1 cellular context compared by ENCODE assay signal in the genomic region with DNA sequence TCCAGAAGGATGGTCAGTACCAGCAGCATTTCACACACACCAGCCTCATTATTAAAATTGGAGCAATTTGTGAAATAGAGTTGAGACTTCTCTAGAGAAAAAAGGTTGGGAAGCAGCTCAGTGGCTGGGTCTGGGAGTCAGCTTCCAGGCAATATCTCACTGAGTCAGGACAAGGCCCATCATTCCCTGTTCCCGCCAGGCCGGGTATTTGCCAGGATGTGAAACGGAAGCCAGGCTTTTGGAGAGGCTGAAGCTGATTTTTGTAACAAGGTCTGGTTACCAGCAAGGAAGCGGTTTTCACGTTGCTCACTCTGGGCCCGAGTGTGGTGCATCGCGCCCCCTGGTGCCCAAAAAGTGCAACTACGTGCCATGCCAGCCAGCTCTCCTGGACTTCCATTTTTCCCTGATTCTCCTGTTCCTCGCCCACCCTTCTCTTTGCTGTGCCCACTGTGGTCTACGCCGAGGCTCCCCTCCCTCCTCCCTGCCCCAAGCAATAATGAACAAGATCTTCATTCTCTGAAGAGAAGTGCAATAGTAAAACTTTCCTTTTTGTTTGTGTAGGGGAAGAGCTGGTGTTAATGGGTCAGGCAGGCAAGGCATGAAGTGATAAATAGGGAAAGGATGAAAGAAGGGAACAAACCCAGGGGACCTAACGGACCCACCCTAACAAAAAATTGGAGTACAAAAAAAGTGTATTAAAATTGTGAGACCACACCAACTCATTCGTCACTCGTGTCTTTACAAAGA.
TF ChIP-seq lines count a peak whose summit lies in the region.

No MANE protein-coding gene starts in this region.

TF ChIP-seq in K562, 482 proteins besides CTCF, POLR2A, EP300 and RAD21 (continued from another document and continues in another):
- TF ChIP-seq ZNF318 (IDR thresholded peaks at IDR 0.05; ENCODE audit: borderline replicate concordance in 1 of 2, low read depth in 1 of 2) (no peak), BDP1 (IDR thresholded peaks at IDR 0.05; ENCODE audit: insufficient read depth, insufficient read length) (no peak), GTF3C2 (IDR thresholded peaks at IDR 0.05; ENCODE audit: borderline replicate concordance, extremely low read depth, insufficient read length) (no peak), RNF2 (IDR thresholded peaks at IDR 0.05) (no peak), GABPA (tag; conservative IDR thresholded peaks at IDR 0.05; ENCODE audit: low read depth) (0 out of 2 replicates have a peak, but pooled peaks have one; percentile 15), XRCC4 (IDR thresholded peaks at IDR 0.05; ENCODE audit: extremely low read depth, insufficient read depth, insufficient read length) (no peak), POLR2B (IDR thresholded peaks at IDR 0.05; ENCODE audit: low read depth, partially characterized antibody) (no peak), RFX7 (CRISPR knock-in tag; IDR thresholded peaks at IDR 0.05) (no peak), PYGO2 (tag; IDR thresholded peaks at IDR 0.05) (no peak), PRMT5 (CRISPR knock-in tag; IDR thresholded peaks at IDR 0.05) (no peak), USF1 (CRISPR knock-in tag; IDR thresholded peaks at IDR 0.05) (no peak; the same call in 1 of the 2 replicates), TGIF2 (CRISPR knock-in tag; IDR thresholded peaks at IDR 0.05) (no peak), ELF1 (tag; IDR thresholded peaks at IDR 0.05) (no peak), DMBX1 (CRISPR knock-in tag; IDR thresholded peaks at IDR 0.05; ENCODE audit: borderline replicate concordance) (no peak), ZNF77 (CRISPR knock-in tag; IDR thresholded peaks at IDR 0.05) (no peak), YY1 (IDR thresholded peaks at IDR 0.05; ENCODE audit: borderline replicate concordance in 1 of 3, control insufficient read depth in 1 of 3, extremely low read depth in 1 of 3, insufficient read depth in 3 of 3, insufficient read length in 1 of 3, insufficient replicate concordance in 2 of 3, low read depth in 1 of 3, low read length in 2 of 3) (no peak), ARID3A (IDR thresholded peaks at IDR 0.05; ENCODE audit: borderline replicate concordance, low read depth, low read length) (no peak), CEBPB (tag; IDR thresholded peaks at IDR 0.05) (no peak), ZZZ3 (IDR thresholded peaks at IDR 0.05) (no peak), ZNF766 (CRISPR knock-in tag; conservative IDR thresholded peaks at IDR 0.05) (no peak), CEBPG (CRISPR knock-in tag; IDR thresholded peaks at IDR 0.05) (no peak), CEBPG (tag; conservative IDR thresholded peaks at IDR 0.05 in 1 of 2, IDR thresholded peaks at IDR 0.05 in 1 of 2) (no peak), SMARCA4 (IDR thresholded peaks at IDR 0.05) (no peak), ZNF316 (IDR thresholded peaks at IDR 0.05) (no peak), SRSF7 (optimal IDR thresholded peaks at IDR 0.05; ENCODE audit: low read depth, low read length) (no peak), NFE2 (IDR thresholded peaks at IDR 0.05; ENCODE audit: low read depth) (no peak), PHB2 (IDR thresholded peaks at IDR 0.05; ENCODE audit: low read depth) (no peak), ARID1B (IDR thresholded peaks at IDR 0.05) (no peak), CREM (IDR thresholded peaks at IDR 0.05; ENCODE audit: low read depth) (peak; percentile 75), CBX5 (IDR thresholded peaks at IDR 0.05; ENCODE audit: borderline replicate concordance, low read depth) (no peak), ZNF583 (CRISPR knock-in tag; IDR thresholded peaks at IDR 0.05) (no peak), ZNF76 (CRISPR knock-in tag; IDR thresholded peaks at IDR 0.05; ENCODE audit: borderline replicate concordance) (no peak), PTTG1 (tag; IDR thresholded peaks at IDR 0.05; ENCODE audit: low read depth) (no peak), JUN (IDR thresholded peaks at IDR 0.05; ENCODE audit: borderline replicate concordance, low read depth, low read length) (0 out of 2 replicates have a peak, but pooled peaks have one; percentile 12), JUN (CRISPR knock-in tag; IDR thresholded peaks at IDR 0.05; ENCODE audit: borderline replicate concordance) (no peak), SLC30A9 (CRISPR knock-in tag; IDR thresholded peaks at IDR 0.05) (no peak)
- TF ChIP-seq, protein P1, sequence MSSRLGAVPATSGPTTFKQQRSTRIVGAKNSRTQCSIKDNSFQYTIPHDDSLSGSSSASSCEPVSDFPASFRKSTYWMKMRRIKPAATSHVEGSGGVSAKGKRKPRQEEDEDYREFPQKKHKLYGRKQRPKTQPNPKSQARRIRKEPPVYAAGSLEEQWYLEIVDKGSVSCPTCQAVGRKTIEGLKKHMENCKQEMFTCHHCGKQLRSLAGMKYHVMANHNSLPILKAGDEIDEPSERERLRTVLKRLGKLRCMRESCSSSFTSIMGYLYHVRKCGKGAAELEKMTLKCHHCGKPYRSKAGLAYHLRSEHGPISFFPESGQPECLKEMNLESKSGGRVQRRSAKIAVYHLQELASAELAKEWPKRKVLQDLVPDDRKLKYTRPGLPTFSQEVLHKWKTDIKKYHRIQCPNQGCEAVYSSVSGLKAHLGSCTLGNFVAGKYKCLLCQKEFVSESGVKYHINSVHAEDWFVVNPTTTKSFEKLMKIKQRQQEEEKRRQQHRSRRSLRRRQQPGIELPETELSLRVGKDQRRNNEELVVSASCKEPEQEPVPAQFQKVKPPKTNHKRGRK (tag; IDR thresholded peaks at IDR 0.05), result no peak
- TF ChIP-seq, protein P2, sequence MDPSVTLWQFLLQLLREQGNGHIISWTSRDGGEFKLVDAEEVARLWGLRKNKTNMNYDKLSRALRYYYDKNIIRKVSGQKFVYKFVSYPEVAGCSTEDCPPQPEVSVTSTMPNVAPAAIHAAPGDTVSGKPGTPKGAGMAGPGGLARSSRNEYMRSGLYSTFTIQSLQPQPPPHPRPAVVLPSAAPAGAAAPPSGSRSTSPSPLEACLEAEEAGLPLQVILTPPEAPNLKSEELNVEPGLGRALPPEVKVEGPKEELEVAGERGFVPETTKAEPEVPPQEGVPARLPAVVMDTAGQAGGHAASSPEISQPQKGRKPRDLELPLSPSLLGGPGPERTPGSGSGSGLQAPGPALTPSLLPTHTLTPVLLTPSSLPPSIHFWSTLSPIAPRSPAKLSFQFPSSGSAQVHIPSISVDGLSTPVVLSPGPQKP (CRISPR knock-in tag; IDR thresholded peaks at IDR 0.05), result no peak
